ENCODE assay signal across 32 cellular contexts in the genomic region with DNA sequence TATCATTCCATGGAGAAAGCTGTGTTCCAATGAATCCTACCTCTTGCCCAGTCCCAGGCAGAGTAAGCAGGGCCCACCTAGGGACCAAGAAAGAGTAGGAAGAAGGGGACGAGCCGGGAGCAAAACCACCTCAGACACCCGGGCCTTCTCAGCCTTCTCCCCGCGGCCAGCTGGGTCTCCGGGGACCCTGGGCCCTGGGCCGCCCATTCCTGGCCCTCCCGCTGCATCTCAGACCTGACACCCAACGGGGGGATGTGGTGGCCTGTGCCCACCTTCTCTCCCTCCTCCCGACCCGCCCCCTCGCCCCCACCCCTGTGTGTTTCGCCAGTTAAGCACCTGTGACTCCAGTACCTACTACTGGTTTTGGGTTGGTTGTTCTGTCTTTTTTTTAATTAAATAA. TPM values are rescaled to one million over a fixed set of nuclear protein-coding genes. Genes with fewer than 3 reads are reported as not detected.
"Had no signal": no experiment of that assay in that cellular context is flagged by ENCODE, and none has a peak within 500 bp of the region (broad histone marks: within the 10 kb centered on the region; RNA-seq: fewer than 3 reads in every experiment).

No MANE protein-coding gene starts in this region.

- H3K4me3 ChIP-seq: neural progenitor cell, ovary, psoas muscle, right lobe of liver, sigmoid colon, stomach, testis, tibial artery, transverse colon, upper lobe of right lung, uterus had no signal

- H3K36me3 Mint-ChIP-seq: natural killer cell; stimulated activated effector memory CD8-positive, alpha-beta T cell treated with anti-CD3 and anti-CD28 coated beads, Interleukin-12 subunit alpha, Interleukin-12 subunit beta, amount 100 ng/mL, for 72 hours; stimulated activated naive B cell treated with anti-CD40 and anti-IgM and Interleukin-4, amounts not matched to agents 10 μg/mL and 1 μg/mL and 100 μg/mL, for 72 hours; type B pancreatic cell had no signal

- H3K9me3 ChIP-seq: neutrophil, ovary, psoas muscle, right lobe of liver, sigmoid colon, stomach, testis, tibial artery, transverse colon, upper lobe of right lung, uterus had no signal

- H3K79me2 ChIP-seq: parathyroid adenoma had no signal

- H3K27me3 Mint-ChIP-seq: type B pancreatic cell had no signal

- H3K27ac ChIP-seq: neural progenitor cell, neutrophil, ovary, parathyroid adenoma, psoas muscle, right lobe of liver, sigmoid colon, stomach, testis, tibial artery, transverse colon, upper lobe of right lung, uterus had no signal

- H3K4me1 ChIP-seq: parathyroid adenoma, psoas muscle, right lobe of liver, sigmoid colon, stomach, testis, tibial artery, transverse colon, upper lobe of right lung, uterus had no signal

- H2AFZ ChIP-seq: neural progenitor cell, parathyroid adenoma had no signal

- H3K4me2 ChIP-seq: neural progenitor cell had no signal

- H3K36me3 ChIP-seq: neural progenitor cell, neutrophil, ovary, right lobe of liver, sigmoid colon, stomach, tibial artery, transverse colon, upper lobe of right lung, uterus had no signal

- H3K4me3 Mint-ChIP-seq: naive thymus-derived CD4-positive, alpha-beta T cell; natural killer cell; nephron; neural progenitor cell; stimulated activated effector memory CD8-positive, alpha-beta T cell treated with anti-CD3 and anti-CD28 coated beads, Interleukin-12 subunit alpha, Interleukin-12 subunit beta, amount 100 ng/mL, for 72 hours; stimulated activated naive B cell treated with anti-CD40 and anti-IgM and Interleukin-4, amounts not matched to agents 10 μg/mL and 1 μg/mL and 100 μg/mL, for 72 hours; stimulated activated naive CD8-positive, alpha-beta T cell treated with anti-CD3 and anti-CD28 coated beads, Interleukin-15, Interleukin-2, amounts not matched to agents 100 ng/mL and 50 ng/mL, for 24 hours; type B pancreatic cell had no signal

- ATAC-seq: naive thymus-derived CD4-positive, alpha-beta T cell; natural killer cell; right cardiac atrium; right lobe of liver; stimulated activated effector memory CD8-positive, alpha-beta T cell treated with anti-CD3 and anti-CD28 coated beads, Interleukin-12 subunit alpha, Interleukin-12 subunit beta, amount 100 ng/mL, for 72 hours; stimulated activated naive B cell treated with anti-CD40 and anti-IgM and Interleukin-4, amounts not matched to agents 10 μg/mL and 1 μg/mL and 100 μg/mL, for 72 hours; upper lobe of right lung had no signal

- DNase-seq: naive thymus-derived CD4-positive, alpha-beta T cell; natural killer cell; nucleus accumbens; ovary; right cardiac atrium; right lobe of liver; sigmoid colon; small intestine; stimulated activated CD4-positive, alpha-beta T cell treated with anti-CD3 and anti-CD28 coated beads, Interleukin-15, amount 100 ng/mL, for 24 hours; stimulated activated CD4-positive, alpha-beta T cell treated with anti-CD3 and anti-CD28 coated beads, Interleukin-2, amount 100 ng/mL, for 24 hours; stimulated activated CD4-positive, alpha-beta T cell treated with anti-CD3 and anti-CD28 coated beads, Interleukin-2, amount 100 ng/mL, for 48 hours; stimulated activated CD4-positive, alpha-beta T cell treated with anti-CD3 and anti-CD28 coated beads, Interleukin-4, amount 100 ng/mL, for 24 hours; stimulated activated naive B cell treated with anti-CD40 and anti-IgM and Interleukin-4, amounts not matched to agents 10 μg/mL and 1 μg/mL and 100 μg/mL, for 72 hours; stimulated activated naive CD4-positive, alpha-beta T cell treated with Interleukin-2 at 50 U/mL for 16 hours; stomach; testis; tibial artery; transverse colon; upper lobe of right lung; uterus had no signal

- H3K27ac Mint-ChIP-seq: naive thymus-derived CD4-positive, alpha-beta T cell; natural killer cell; nephron; neural progenitor cell; progenitor cell of endocrine pancreas; stimulated activated effector memory CD8-positive, alpha-beta T cell treated with anti-CD3 and anti-CD28 coated beads, Interleukin-12 subunit alpha, Interleukin-12 subunit beta, amount 100 ng/mL, for 72 hours; stimulated activated naive B cell treated with anti-CD40 and anti-IgM and Interleukin-4, amounts not matched to agents 10 μg/mL and 1 μg/mL and 100 μg/mL, for 72 hours; stimulated activated naive CD8-positive, alpha-beta T cell treated with anti-CD3 and anti-CD28 coated beads, Interleukin-15, Interleukin-2, amounts not matched to agents 100 ng/mL and 50 ng/mL, for 24 hours; type B pancreatic cell had no signal

- H3K4me1 Mint-ChIP-seq: naive thymus-derived CD4-positive, alpha-beta T cell; natural killer cell; nephron; neural progenitor cell had no signal

- H3K9me3 Mint-ChIP-seq: natural killer cell; nephron; stimulated activated effector memory CD8-positive, alpha-beta T cell treated with anti-CD3 and anti-CD28 coated beads, Interleukin-12 subunit alpha, Interleukin-12 subunit beta, amount 100 ng/mL, for 72 hours; stimulated activated naive B cell treated with anti-CD40 and anti-IgM and Interleukin-4, amounts not matched to agents 10 μg/mL and 1 μg/mL and 100 μg/mL, for 72 hours; stimulated activated naive CD8-positive, alpha-beta T cell treated with anti-CD3 and anti-CD28 coated beads, Interleukin-15, Interleukin-2, amounts not matched to agents 100 ng/mL and 50 ng/mL, for 24 hours; type B pancreatic cell had no signal

- H3K27me3 ChIP-seq: neural progenitor cell, neutrophil, ovary, right lobe of liver, sigmoid colon, stomach, testis, tibial artery, transverse colon, upper lobe of right lung, uterus had no signal

RNA-seq across cellular contexts. Expression of a gene that starts 11.4 kb away (rescaled TPM):
- total RNA-seq: naive thymus-derived CD4-positive, alpha-beta T cell; natural killer cell; omental fat pad; renal cortical epithelial cell; right cardiac atrium; right lobe of liver; sigmoid colon; stomach; subcutaneous adipose tissue; testis; transverse colon; upper lobe of right lung; uterus had no signal
